23 cellular contexts compared by ENCODE assay signal in the genomic region with DNA sequence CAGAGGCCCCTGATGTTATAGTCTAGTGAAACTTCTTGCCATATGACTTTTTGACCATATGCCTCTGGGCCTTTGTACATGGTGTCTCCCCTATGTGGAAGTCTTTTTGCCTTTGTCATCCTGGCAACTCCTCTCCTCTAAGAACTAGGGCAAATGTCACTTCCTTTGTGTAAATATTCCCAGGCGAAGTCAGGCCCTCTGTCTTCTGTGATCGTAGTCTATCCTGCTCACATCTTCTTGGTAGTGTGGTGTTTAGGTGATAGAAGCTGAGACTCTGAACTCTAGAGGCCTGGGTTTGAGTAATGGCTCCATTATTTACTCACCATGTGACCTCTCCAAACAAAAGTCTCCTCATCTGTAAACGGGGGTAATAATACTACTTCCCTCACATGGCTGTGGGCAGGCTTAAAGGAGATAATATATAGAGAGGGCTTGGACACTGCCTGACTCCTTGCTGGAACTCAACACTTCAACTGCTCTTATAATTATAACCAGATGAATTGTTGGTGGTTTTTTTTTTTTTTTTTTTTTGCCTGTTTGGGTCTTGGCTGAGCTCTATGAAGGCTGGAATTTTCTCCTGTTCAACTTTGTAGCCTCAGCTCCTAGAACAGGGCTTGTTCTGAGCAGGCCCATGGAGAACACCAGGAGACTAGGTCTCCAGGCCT. TPM values are rescaled to one million over a fixed set of nuclear protein-coding genes. Genes with fewer than 3 reads are reported as not detected.
A peak's percentile ranks its signal among the peaks of the same experiment; 100 is the strongest.
DNase-seq lines count a peak whose midpoint lies in the region; ATAC-seq, FAIRE-seq and TF ChIP-seq lines count a peak whose summit lies in the region.
"Had no signal": no experiment of that assay in that cellular context is flagged by ENCODE, and none has a peak within 500 bp of the region (broad histone marks: within the 10 kb centered on the region; RNA-seq: fewer than 3 reads in every experiment).

No MANE protein-coding gene starts in this region.

- peak; percentile 34 for ATAC-seq in Right ventricle myocardium superior (ENCODE audit: poor library complexity)
- ATAC-seq in Right ventricle myocardium inferior: no peak
- ATAC-seq in HG03139 (IDR thresholded peaks at IDR 0.05; ENCODE audit: unreplicated experiment): no peak

- DNase-seq in Right ventricle myocardium superior: no peak
- DNase-seq in Right ventricle myocardium inferior (ENCODE audit: missing footprints): no peak
- peak; percentile 52 for DNase-seq in astrocyte (ENCODE audit: low read depth)
- peak; percentile 20 for DNase-seq in foreskin melanocyte
- peak; percentile 39 for DNase-seq in stromal cell of bone marrow (ENCODE audit: low read depth)
- DNase-seq in HK-2 (ENCODE audit: unreplicated experiment): no peak
- DNase-seq in HTR-8/SVneo (ENCODE audit: insufficient read length, low spot score): no peak
- DNase-seq: activated naive CD8-positive, alpha-beta T cell treated with anti-CD3 and anti-CD28 coated beads for 36 hours; activated T-cell treated with anti-CD3 and anti-CD28 coated beads, Interleukin-2, amount 50 U/mL, for 1 hour; CD8-positive, alpha-beta memory T cell; hypothalamus; NCI-H1048; NCI-H2171 treated with DMSO at 0.1 percent for 48 hours; SIG-M5; stimulated activated CD4-positive, alpha-beta T cell treated with anti-CD3 and anti-CD28 coated beads, Interleukin-2, amount 100 ng/mL, for 24 hours; T-helper 9 cell had no signal

- intact Hi-C loops in Right ventricle myocardium superior (cut with DNase I): no loop called here
- intact Hi-C loops in Right ventricle myocardium inferior (cut with DNase I): no loop called here

- H3K9ac ChIP-seq in astrocyte (ENCODE audit: low read length): no peak overlapping the region

- no peak overlapping the region for H2AFZ ChIP-seq in astrocyte (ENCODE audit: low read depth, low read length)

- no peak overlapping the region for H3K4me2 ChIP-seq in astrocyte (ENCODE audit: low read length)

- H3K4me3 Mint-ChIP-seq in astrocyte (ENCODE audit: unreplicated experiment): no peak overlapping the region
- H3K4me3 Mint-ChIP-seq: activated CD4-positive, alpha-beta T cell treated with anti-CD3 and anti-CD28 coated beads, Interleukin-2, amount 10 ng/mL, durations not matched to agents 24 days and 14 days; activated naive CD8-positive, alpha-beta T cell treated with anti-CD3 and anti-CD28 coated beads for 36 hours; CD8-positive, alpha-beta memory T cell; natural killer cell treated with Interleukin-12 subunit alpha and Interleukin-12 subunit beta and Interleukin-15 and Interleukin-18, amount 100 ng/mL, for 72 hours had no signal

- no peak for TF ChIP-seq CTCF in astrocyte (IDR thresholded peaks at IDR 0.05; ENCODE audit: insufficient read depth, low read depth, low read length)

- H3K27me3 ChIP-seq in astrocyte (ENCODE audit: insufficient read depth, low read length): no peaks in the 10 kb centered on the region

- no peaks in the 10 kb centered on the region for H3K9me3 Mint-ChIP-seq in astrocyte (ENCODE audit: unreplicated experiment)
- H3K9me3 Mint-ChIP-seq: activated CD4-positive, alpha-beta T cell treated with anti-CD3 and anti-CD28 coated beads, Interleukin-2, amount 10 ng/mL, durations not matched to agents 24 days and 14 days; activated naive CD8-positive, alpha-beta T cell treated with anti-CD3 and anti-CD28 coated beads for 36 hours; CD8-positive, alpha-beta memory T cell; natural killer cell treated with Interleukin-12 subunit alpha and Interleukin-12 subunit beta and Interleukin-15 and Interleukin-18, amount 100 ng/mL, for 72 hours had no signal

- peaks cover 5% of the 10 kb centered on the region for H3K27me3 Mint-ChIP-seq in astrocyte (ENCODE audit: low read depth, unreplicated experiment)
- H3K27me3 Mint-ChIP-seq: activated naive CD8-positive, alpha-beta T cell treated with anti-CD3 and anti-CD28 coated beads for 36 hours had no signal

- peaks cover 11% of the 10 kb centered on the region for H3K4me1 Mint-ChIP-seq in astrocyte (ENCODE audit: low read depth, unreplicated experiment)
- H3K4me1 Mint-ChIP-seq: activated CD4-positive, alpha-beta T cell treated with anti-CD3 and anti-CD28 coated beads, Interleukin-2, amount 10 ng/mL, durations not matched to agents 24 days and 14 days; activated naive CD8-positive, alpha-beta T cell treated with anti-CD3 and anti-CD28 coated beads for 36 hours; CD8-positive, alpha-beta memory T cell had no signal

- H3K36me3 ChIP-seq in astrocyte (ENCODE audit: insufficient read depth, low read length): no peaks in the 10 kb centered on the region
- H3K36me3 ChIP-seq: thoracic aorta had no signal

- H3K27ac Mint-ChIP-seq in astrocyte (ENCODE audit: unreplicated experiment): no peak overlapping the region
- H3K27ac Mint-ChIP-seq: activated CD4-positive, alpha-beta T cell treated with anti-CD3 and anti-CD28 coated beads, Interleukin-2, amount 10 ng/mL, durations not matched to agents 24 days and 14 days; activated naive CD8-positive, alpha-beta T cell treated with anti-CD3 and anti-CD28 coated beads for 36 hours; CD8-positive, alpha-beta memory T cell; natural killer cell treated with Interleukin-12 subunit alpha and Interleukin-12 subunit beta and Interleukin-15 and Interleukin-18, amount 100 ng/mL, for 72 hours had no signal

- H3K4me1 ChIP-seq in astrocyte (ENCODE audit: insufficient read depth, low read length): peaks cover 15% of the 10 kb centered on the region

- H3K9me3 ChIP-seq in astrocyte (ENCODE audit: insufficient read depth, low read depth, low read length): no peaks in the 10 kb centered on the region
- H3K9me3 ChIP-seq: thoracic aorta had no signal

- H3K79me2 ChIP-seq in astrocyte (ENCODE audit: insufficient read depth, low read length): no peaks in the 10 kb centered on the region

- no peak overlapping the region for H3K4me3 ChIP-seq in astrocyte (ENCODE audit: insufficient read depth, low read depth, low read length)
- H3K4me3 ChIP-seq: thoracic aorta had no signal

- FAIRE-seq in astrocyte (lab: Jason Lieb, UNC): peak; percentile 50
- FAIRE-seq in HTR-8/SVneo (lab: Jason Lieb, UNC): no peak
- FAIRE-seq: endothelial cell of umbilical vein had no signal

- no peaks in the 10 kb centered on the region for H4K20me1 ChIP-seq in astrocyte (ENCODE audit: insufficient read depth, low read length)

- H3K36me3 Mint-ChIP-seq in astrocyte (ENCODE audit: low read depth, unreplicated experiment): no peaks in the 10 kb centered on the region
- H3K36me3 Mint-ChIP-seq: activated naive CD8-positive, alpha-beta T cell treated with anti-CD3 and anti-CD28 coated beads for 36 hours; CD8-positive, alpha-beta memory T cell; natural killer cell treated with Interleukin-12 subunit alpha and Interleukin-12 subunit beta and Interleukin-15 and Interleukin-18, amount 100 ng/mL, for 72 hours had no signal

- H3K27ac ChIP-seq in astrocyte (ENCODE audit: low read depth, low read length): no peak overlapping the region
- H3K27ac ChIP-seq: thoracic aorta had no signal

RNA-seq across cellular contexts. Expression of a gene that starts 43.8 kb away (rescaled TPM):
- total RNA-seq in Right ventricle myocardium superior: 1.00 TPM
- 0.51 TPM for total RNA-seq in Right ventricle myocardium inferior
- total RNA-seq in astrocyte: not detected in 2 replicates
- total RNA-seq: A172; activated CD4-positive, alpha-beta T cell treated with anti-CD3 and anti-CD28 coated beads, Interleukin-2, amount 10 ng/mL, durations not matched to agents 24 days and 14 days; CD8-positive, alpha-beta memory T cell; endothelial cell of umbilical vein; G401 had no signal

Comparison
In these comparisons a context has a peak if more than half of its experiments do, and no peak if none do; other contexts are left out.
1. DNase-seq: peak in astrocyte (single experiment), foreskin melanocyte (single experiment) and stromal cell of bone marrow (single experiment); none in Right ventricle myocardium superior (single experiment), Right ventricle myocardium inferior (single experiment), HK-2 (single experiment) and HTR-8/SVneo (single experiment).